Comparison of ENCODE assay signal across 11 cellular contexts in the genomic region with DNA sequence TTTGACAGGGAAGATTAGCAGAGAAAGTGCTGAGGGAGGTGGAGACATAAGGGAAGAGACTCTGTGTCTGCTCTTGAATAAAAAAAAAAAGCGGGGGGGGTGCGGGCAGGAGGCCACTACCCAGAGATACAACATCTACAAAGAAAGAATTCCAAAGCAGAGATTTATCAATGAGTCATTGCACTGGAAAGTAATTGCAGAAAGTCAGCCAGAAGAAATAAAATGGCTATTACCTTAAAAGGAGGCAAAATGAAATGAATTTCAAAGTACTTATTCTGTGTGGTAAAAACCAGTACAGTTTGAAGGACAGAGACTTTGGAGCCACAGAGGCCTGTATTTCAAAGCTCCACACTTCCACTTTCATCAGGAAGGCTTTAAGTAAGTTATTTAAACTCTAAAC.
DNase-seq lines count a peak whose midpoint lies in the region; ATAC-seq and TF ChIP-seq lines count a peak whose summit lies in the region.
"Had no signal": no experiment of that assay in that cellular context is flagged by ENCODE, and none has a peak within 500 bp of the region (broad histone marks: within the 10 kb centered on the region; RNA-seq: fewer than 3 reads in every experiment).

No MANE protein-coding gene starts in this region.

- TF ChIP-seq POLR2A in sigmoid colon (IDR thresholded peaks at IDR 0.05): no peak

- no peak for TF ChIP-seq EP300 in sigmoid colon (IDR thresholded peaks at IDR 0.05)

- H3K9me3 ChIP-seq in RWPE2 (ENCODE audit: severe bottlenecking): no peaks in the 10 kb centered on the region
- H3K9me3 ChIP-seq in sigmoid colon: no peaks in the 10 kb centered on the region
- H3K9me3 ChIP-seq: testis had no signal

- H3K27me3 ChIP-seq in RWPE2 (ENCODE audit: insufficient read depth, poor library complexity, severe bottlenecking): no peaks in the 10 kb centered on the region
- H3K27me3 ChIP-seq in sigmoid colon: no peaks in the 10 kb centered on the region
- H3K27me3 ChIP-seq: testis had no signal

- WGBS in sigmoid colon, 2 donors: 66 to 69% methylated on average over 2 of the region's 2 CpGs

- intact Hi-C loops in sigmoid colon (cut with DNase I): no loop called here

- H3K27ac ChIP-seq in RWPE2 (ENCODE audit: poor library complexity, severe bottlenecking): peak overlapping the region; percentile 95
- peak overlapping the region; percentile 13 to 70 (median 62) for H3K27ac ChIP-seq in sigmoid colon

- peaks cover 28% of the 10 kb centered on the region for H3K4me1 ChIP-seq in RWPE2 (ENCODE audit: insufficient read depth, poor library complexity, severe bottlenecking)
- H3K4me1 ChIP-seq in sigmoid colon: peaks cover 0 to 39% (median 21%) of the 10 kb centered on the region in 4 donors
- H3K4me1 ChIP-seq: testis had no signal

- DNase-seq in EL (peak; percentile 92), RWPE2 (ENCODE audit: low spot score) (no peak), fibroblast of peridontal ligament (ENCODE audit: extremely low read depth) (peak; percentile 96), sigmoid colon (no peak), SK-N-DZ (ENCODE audit: low spot score) (no peak), anterior cingulate cortex (lab: John Stamatoyannopoulos, UW) (no peak), NCI-H1048 (lab: John Stamatoyannopoulos, UW) (no peak)
- DNase-seq: activated T-cell treated with anti-CD3 and anti-CD28 coated beads, Interleukin-2, amount 50 U/mL, for 72 hours; stimulated activated CD4-positive, alpha-beta T cell treated with anti-CD3 and anti-CD28 coated beads, Interleukin-4, amount 100 ng/mL, for 1 hour; testis had no signal

- H3K36me3 ChIP-seq in RWPE2 (ENCODE audit: low read depth): no peaks in the 10 kb centered on the region
- no peaks in the 10 kb centered on the region for H3K36me3 ChIP-seq in sigmoid colon

- H3K4me3 ChIP-seq in RWPE2 (ENCODE audit: severe bottlenecking) (no peak overlapping the region), sigmoid colon (no peak overlapping the region)
- H3K4me3 ChIP-seq: testis had no signal

- peak; percentile 61 for ATAC-seq in RWPE2 (ENCODE audit: low read depth)
- no peak for ATAC-seq in GM19035 (IDR thresholded peaks at IDR 0.05; ENCODE audit: unreplicated experiment)
- ATAC-seq: activated T-cell treated with anti-CD3 and anti-CD28 coated beads, Interleukin-2, amount 50 U/mL, for 72 hours had no signal

- TF ChIP-seq CTCF in RWPE2 (IDR thresholded peaks at IDR 0.05; ENCODE audit: poor library complexity, severe bottlenecking) (no peak), sigmoid colon (IDR thresholded peaks at IDR 0.05) (no peak)

Comparison
In these comparisons a context has a peak if more than half of its experiments do, and no peak if none do; other contexts are left out.
1. DNase-seq: peak in EL (single experiment) and fibroblast of peridontal ligament (single experiment); none in RWPE2 (single experiment), sigmoid colon (single experiment), SK-N-DZ (single experiment), anterior cingulate cortex (0 of 58) and NCI-H1048 (single experiment).